ENCODE assay signal across 17 cellular contexts in the genomic region with DNA sequence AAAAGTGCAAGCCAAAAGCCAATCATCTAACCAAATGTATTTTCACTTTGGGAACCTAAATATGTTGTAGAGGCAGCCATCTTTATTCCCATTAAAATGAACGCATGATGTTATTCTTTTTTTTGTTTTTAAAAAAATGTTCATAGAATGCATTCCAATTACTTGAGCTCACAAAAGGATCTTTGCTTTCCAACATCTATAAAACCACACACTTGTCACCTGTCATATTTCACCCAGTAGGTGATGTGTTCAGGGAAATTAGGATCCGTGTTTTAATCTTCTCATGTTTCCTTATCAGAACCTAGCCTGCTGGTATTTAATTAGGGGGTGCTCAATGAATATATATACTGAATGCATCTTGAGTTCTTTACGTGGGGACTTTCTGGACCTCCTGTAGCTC. TPM values are rescaled to one million over a fixed set of nuclear protein-coding genes. Genes with fewer than 3 reads are reported as not detected.
"Had no signal": no experiment of that assay in that cellular context is flagged by ENCODE, and none has a peak within 500 bp of the region (broad histone marks: within the 10 kb centered on the region; RNA-seq: fewer than 3 reads in every experiment).

No MANE protein-coding gene starts in this region.

- H3K27me3 ChIP-seq: heart left ventricle, spleen had no signal

- H3K4me3 ChIP-seq: heart left ventricle, lung, prostate gland, spleen had no signal

- H3K36me3 ChIP-seq: prostate gland had no signal

- ATAC-seq: heart left ventricle, left lobe of liver, natural killer cell had no signal

- H3K27ac ChIP-seq: epithelial cell of prostate, heart left ventricle, prostate gland, spleen, WERI-Rb-1 had no signal

- DNase-seq: activated CD4-positive, alpha-beta T cell treated with anti-CD3 and anti-CD28 coated beads, Interleukin-2, amount 50 U/mL, for 1 hour; activated CD4-positive, CD25-positive, alpha-beta regulatory T cell treated with anti-CD3 and anti-CD28 coated beads, Interleukin-2, amount 50 U/mL, for 72 hours; activated gamma-delta T cell treated with Interleukin-2 at 50 U/mL for 16 hours; activated T-cell treated with anti-CD3 and anti-CD28 coated beads, Interleukin-2, amount 50 U/mL, for 1 hour; anterior cingulate cortex; heart left ventricle; islet precursor cell; natural killer cell; spleen; stimulated activated CD4-positive, alpha-beta T cell treated with anti-CD3 and anti-CD28 coated beads, Interleukin-4, amount 100 ng/mL, for 1 hour; stimulated activated naive CD4-positive, alpha-beta T cell treated with Interleukin-2 at 50 U/mL for 16 hours; WERI-Rb-1 had no signal

- H3K9me3 ChIP-seq: heart left ventricle, prostate gland, spleen had no signal

RNA-seq across cellular contexts. Expression of gene EML5, which starts 45.3 kb away (rescaled TPM):
- total RNA-seq: chondrocyte had no signal
